In the genomic region with DNA sequence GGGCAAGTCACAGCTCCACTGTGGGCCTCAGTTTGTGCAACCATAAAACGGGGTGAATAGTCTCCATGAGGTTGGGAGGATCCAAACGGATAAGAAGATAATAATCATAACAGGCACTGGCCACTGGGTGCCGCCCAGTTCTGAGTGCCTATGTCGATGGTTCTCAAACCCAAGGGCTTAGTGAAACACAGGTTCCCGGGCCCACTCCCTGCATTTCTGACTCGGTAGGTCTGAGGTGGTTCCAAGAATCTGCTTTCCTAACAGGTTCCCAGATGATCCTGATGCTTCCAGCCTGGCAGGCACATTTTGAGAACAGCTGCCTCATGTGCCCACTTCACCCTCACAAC, we compare ENCODE assay signal across 19 cellular contexts. TPM values are rescaled to one million over a fixed set of nuclear protein-coding genes. Genes with fewer than 3 reads are reported as not detected.
DNase-seq lines count a peak whose midpoint lies in the region; ATAC-seq and TF ChIP-seq lines count a peak whose summit lies in the region.
"Had no signal": no experiment of that assay in that cellular context is flagged by ENCODE, and none has a peak within 500 bp of the region (broad histone marks: within the 10 kb centered on the region; RNA-seq: fewer than 3 reads in every experiment).

No MANE protein-coding gene starts in this region.

- H3K4me1 Mint-ChIP-seq in activated naive CD4-positive, alpha-beta T cell treated with anti-CD3 and anti-CD28 coated beads for 36 hours (ENCODE audit: low read depth): no peaks in the 10 kb centered on the region
- no peaks in the 10 kb centered on the region for H3K4me1 Mint-ChIP-seq in activated naive CD4-positive, alpha-beta T cell treated with anti-CD3 and anti-CD28 coated beads, Interleukin-2, amount 10 ng/mL, durations not matched to agents 7 days and 5 days
- no peaks in the 10 kb centered on the region for H3K4me1 Mint-ChIP-seq in chondrocyte (ENCODE audit: low read depth)

- ATAC-seq in HG03442 (IDR thresholded peaks at IDR 0.05; ENCODE audit: unreplicated experiment): no peak
- no peak for ATAC-seq in GM21619 (IDR thresholded peaks at IDR 0.05; ENCODE audit: unreplicated experiment)
- ATAC-seq: A549, HCT116, Panc1 had no signal

- H3K4me3 Mint-ChIP-seq in activated naive CD4-positive, alpha-beta T cell treated with anti-CD3 and anti-CD28 coated beads for 36 hours: no peak overlapping the region
- no peak overlapping the region for H3K4me3 Mint-ChIP-seq in activated naive CD4-positive, alpha-beta T cell treated with anti-CD3 and anti-CD28 coated beads, Interleukin-2, amount 10 ng/mL, durations not matched to agents 7 days and 5 days
- H3K4me3 Mint-ChIP-seq in chondrocyte (ENCODE audit: unreplicated experiment): no peak overlapping the region
- H3K4me3 Mint-ChIP-seq: CD4-positive, alpha-beta T cell had no signal

- H3K36me3 Mint-ChIP-seq in activated naive CD4-positive, alpha-beta T cell treated with anti-CD3 and anti-CD28 coated beads for 36 hours (ENCODE audit: low read depth): peaks cover 6% of the 10 kb centered on the region
- peaks cover 4% of the 10 kb centered on the region for H3K36me3 Mint-ChIP-seq in activated naive CD4-positive, alpha-beta T cell treated with anti-CD3 and anti-CD28 coated beads, Interleukin-2, amount 10 ng/mL, durations not matched to agents 7 days and 5 days
- peaks cover 2% of the 10 kb centered on the region for H3K36me3 Mint-ChIP-seq in chondrocyte (ENCODE audit: low read depth)

- H3K9me3 Mint-ChIP-seq in activated naive CD4-positive, alpha-beta T cell treated with anti-CD3 and anti-CD28 coated beads for 36 hours: no peaks in the 10 kb centered on the region
- no peaks in the 10 kb centered on the region for H3K9me3 Mint-ChIP-seq in activated naive CD4-positive, alpha-beta T cell treated with anti-CD3 and anti-CD28 coated beads, Interleukin-2, amount 10 ng/mL, durations not matched to agents 7 days and 5 days
- H3K9me3 Mint-ChIP-seq in chondrocyte (ENCODE audit: low read depth): no peaks in the 10 kb centered on the region
- H3K9me3 Mint-ChIP-seq: CD4-positive, alpha-beta T cell had no signal

- no peak for TF ChIP-seq CTCF in chondrocyte (IDR thresholded peaks at IDR 0.05)

- no peak overlapping the region for H3K4me3 ChIP-seq in H7 (ENCODE audit: insufficient read depth, low read depth, low read length)
- H3K4me3 ChIP-seq: A549 had no signal

- H3K27me3 Mint-ChIP-seq in activated naive CD4-positive, alpha-beta T cell treated with anti-CD3 and anti-CD28 coated beads for 36 hours (ENCODE audit: low read depth): no peaks in the 10 kb centered on the region
- no peaks in the 10 kb centered on the region for H3K27me3 Mint-ChIP-seq in activated naive CD4-positive, alpha-beta T cell treated with anti-CD3 and anti-CD28 coated beads, Interleukin-2, amount 10 ng/mL, durations not matched to agents 7 days and 5 days
- H3K27me3 Mint-ChIP-seq in chondrocyte (ENCODE audit: low read depth): no peaks in the 10 kb centered on the region
- H3K27me3 Mint-ChIP-seq: CD4-positive, alpha-beta T cell had no signal

- no peak overlapping the region for H3K27ac Mint-ChIP-seq in activated naive CD4-positive, alpha-beta T cell treated with anti-CD3 and anti-CD28 coated beads for 36 hours
- H3K27ac Mint-ChIP-seq in activated naive CD4-positive, alpha-beta T cell treated with anti-CD3 and anti-CD28 coated beads, Interleukin-2, amount 10 ng/mL, durations not matched to agents 7 days and 5 days: no peak overlapping the region
- no peak overlapping the region for H3K27ac Mint-ChIP-seq in chondrocyte (ENCODE audit: unreplicated experiment)
- H3K27ac Mint-ChIP-seq: CD4-positive, alpha-beta T cell had no signal

- intact Hi-C loops in activated naive CD4-positive, alpha-beta T cell treated with anti-CD3 and anti-CD28 coated beads for 36 hours (cut with micrococcal nuclease): no loop called here
- intact Hi-C loops in posterior vena cava (cut with DNase I): no loop called here

- H3K36me3 ChIP-seq in H7 (replicated peaks; ENCODE audit: control insufficient read depth, insufficient read depth, low read length): no peaks in the 10 kb centered on the region

- DNase-seq in activated naive CD4-positive, alpha-beta T cell treated with anti-CD3 and anti-CD28 coated beads for 36 hours: peak; percentile 1
- DNase-seq in activated naive CD4-positive, alpha-beta T cell treated with anti-CD3 and anti-CD28 coated beads, Interleukin-2, amount 10 ng/mL, durations not matched to agents 7 days and 5 days: no peak
- DNase-seq in H7 (peak; percentile 30), chondrocyte (ENCODE audit: low spot score) (peak; percentile 42), posterior vena cava (ENCODE audit: low spot score) (peak; percentile 59), NCI-H774 (lab: John Stamatoyannopoulos, UW) (no peak)
- DNase-seq: CD4-positive, alpha-beta T cell; GF-D8; NCI-H1105; NCI-H2081 treated with DMSO at 0.1 percent for 48 hours; NCI-H446 treated with DMSO at 0.1 percent for 48 hours; NCI-H69; SHP77 had no signal

- CTCF ChIA-PET in activated naive CD4-positive, alpha-beta T cell treated with anti-CD3 and anti-CD28 coated beads for 36 hours (lab: Charles Lee): interaction anchor here (2.0 kb wide), 1 partner anchor 183 kb away, joined by 5 read pairs; no protein-coding TSS in a partner anchor
- CTCF ChIA-PET in activated naive CD4-positive, alpha-beta T cell treated with anti-CD3 and anti-CD28 coated beads, Interleukin-2, amount 10 ng/mL, durations not matched to agents 7 days and 5 days (lab: Charles Lee): interaction anchor here (1.9 kb wide), 1 partner anchor 184 kb away, joined by 4 read pairs; no protein-coding TSS in a partner anchor

- H3K27me3 ChIP-seq in H7 (ENCODE audit: control insufficient read depth, insufficient read depth, low read length): no peaks in the 10 kb centered on the region

RNA-seq across cellular contexts. Expression of a gene that starts 21.2 kb away (rescaled TPM):
- 1 to 10 TPM; 5.1 TPM for total RNA-seq in activated naive CD4-positive, alpha-beta T cell treated with anti-CD3 and anti-CD28 coated beads for 36 hours
- 4.9 and 10.1 TPM in 2 replicates for total RNA-seq in H7 (2014; rRNA removed; shearing (Covaris generic))
- total RNA-seq in chondrocyte: 1.4 to 5.2 TPM (median 3.6 TPM) in 3 replicates
- total RNA-seq in posterior vena cava: 10 to 100 TPM; 12.1 to 12.5 TPM

RNA-seq across cellular contexts. Expression of a gene that starts 28.9 kb away (rescaled TPM):
- total RNA-seq in activated naive CD4-positive, alpha-beta T cell treated with anti-CD3 and anti-CD28 coated beads for 36 hours: 1 to 10 TPM; 1.2 to 1.5 TPM
- total RNA-seq in H7 (2014; rRNA removed; shearing (Covaris generic)): 0.22 and 0.59 TPM in 2 replicates
- 0.25 TPM in 1 of 3 replicates, not detected in the others for total RNA-seq in chondrocyte
- total RNA-seq in posterior vena cava: 1 to 10 TPM; 1.4 TPM
- total RNA-seq: LHCN-M2 had no signal

RNA-seq across cellular contexts. Expression of a gene that starts 45.3 kb away (rescaled TPM):
- total RNA-seq in activated naive CD4-positive, alpha-beta T cell treated with anti-CD3 and anti-CD28 coated beads for 36 hours: not detected
- total RNA-seq in H7 (2014; rRNA removed; shearing (Covaris generic)): 0.07 and 0.92 TPM in 2 replicates
- total RNA-seq in chondrocyte (not detected in 3 replicates), posterior vena cava (not detected)
- total RNA-seq: CD4-positive, alpha-beta T cell; LHCN-M2 had no signal

RNA-seq across cellular contexts. Expression of a gene that starts 60.0 kb away (rescaled TPM):
- total RNA-seq in activated naive CD4-positive, alpha-beta T cell treated with anti-CD3 and anti-CD28 coated beads for 36 hours: not detected
- total RNA-seq in H7 (2014; rRNA removed; shearing (Covaris generic)): not detected in 2 replicates
- total RNA-seq in chondrocyte (not detected in 3 replicates), posterior vena cava (under 1 TPM in 1 of 2 donors, not detected in 1; 0.28 TPM)
- total RNA-seq: CD4-positive, alpha-beta T cell; LHCN-M2 had no signal

Comparison
In these comparisons a context has a peak if more than half of its experiments do, and no peak if none do; other contexts are left out.
1. DNase-seq: peak in activated naive CD4-positive, alpha-beta T cell treated with anti-CD3 and anti-CD28 coated beads for 36 hours (single experiment), H7 (single experiment), chondrocyte (single experiment) and posterior vena cava (single experiment); none in activated naive CD4-positive, alpha-beta T cell treated with anti-CD3 and anti-CD28 coated beads, Interleukin-2, amount 10 ng/mL, durations not matched to agents 7 days and 5 days (single experiment) and NCI-H774 (single experiment).